In genomic region chr5:14896091-14896490, GRCh38 we compare ENCODE assay signal across 29 cellular contexts.
"Had no signal": no experiment of that assay in that cellular context is flagged by ENCODE, and none has a peak within 500 bp of the region (broad histone marks: within the 10 kb centered on the region; RNA-seq: fewer than 3 reads in every experiment).

No MANE protein-coding gene starts in this region.

- ATAC-seq: pancreas; right cardiac atrium; stimulated activated memory B cell treated with anti-CD40 and anti-IgM and Interleukin-4, amounts not matched to agents 10 μg/mL and 1 μg/mL and 100 μg/mL, for 72 hours; stimulated activated naive CD8-positive, alpha-beta T cell treated with anti-CD3 and anti-CD28 coated beads, Interleukin-15, amount 100 ng/mL, for 72 hours had no signal

- H3K4me3 ChIP-seq: left ventricle myocardium inferior, lung, pancreas, prostate gland, sigmoid colon, smooth muscle cell, tibial nerve, upper lobe of left lung, vagina had no signal

- H3K9me3 Mint-ChIP-seq: immature natural killer cell; mesothelial cell of epicardium; naive thymus-derived CD8-positive, alpha-beta T cell; nephron; neural crest cell; stimulated activated memory B cell treated with anti-CD40 and anti-IgM and Interleukin-4, amounts not matched to agents 10 μg/mL and 1 μg/mL and 100 μg/mL, for 72 hours; stimulated activated naive CD8-positive, alpha-beta T cell treated with anti-CD3 and anti-CD28 coated beads, Interleukin-15, amount 100 ng/mL, for 72 hours had no signal

- H3K27me3 ChIP-seq: pancreas, sigmoid colon, tibial nerve, upper lobe of left lung, vagina had no signal

- H3K27me3 Mint-ChIP-seq: stimulated activated memory B cell treated with anti-CD40 and anti-IgM and Interleukin-4, amounts not matched to agents 10 μg/mL and 1 μg/mL and 100 μg/mL, for 72 hours had no signal

- DNase-seq: hypothalamus; immature natural killer cell; kidney; left ventricle myocardium inferior; mesendoderm; naive thymus-derived CD8-positive, alpha-beta T cell; nucleus accumbens; pancreas; posterior cingulate gyrus; retina; right cardiac atrium; sigmoid colon; stimulated activated CD4-positive, alpha-beta T cell treated with anti-CD3 and anti-CD28 coated beads, Interleukin-1b, Interleukin-23, amount 100 ng/mL, for 48 hours; stimulated activated CD4-positive, alpha-beta T cell treated with anti-CD3 and anti-CD28 coated beads, Interleukin-2, amount 100 ng/mL, for 48 hours; stimulated activated CD4-positive, alpha-beta T cell treated with anti-CD3 and anti-CD28 coated beads, Interleukin-4, amount 100 ng/mL, for 4 hours; stimulated activated CD8-positive, alpha-beta memory T cell treated with anti-CD3 and anti-CD28 coated beads, Interleukin-4, amount 100 ng/mL, for 48 hours; stimulated activated naive CD4-positive, alpha-beta T cell treated with Interleukin-2 at 50 U/mL for 16 hours; stimulated activated naive CD8-positive, alpha-beta T cell treated with anti-CD3 and anti-CD28 coated beads, Interleukin-15, amount 100 ng/mL, for 72 hours; substantia nigra; upper lobe of left lung had no signal

- H3K4me3 Mint-ChIP-seq: immature natural killer cell; mesothelial cell of epicardium; naive thymus-derived CD8-positive, alpha-beta T cell; nephron; neural crest cell; stimulated activated memory B cell treated with anti-CD40 and anti-IgM and Interleukin-4, amounts not matched to agents 10 μg/mL and 1 μg/mL and 100 μg/mL, for 72 hours; stimulated activated naive CD8-positive, alpha-beta T cell treated with anti-CD3 and anti-CD28 coated beads, Interleukin-15, amount 100 ng/mL, for 72 hours had no signal

- H3K27ac Mint-ChIP-seq: immature natural killer cell; mesothelial cell of epicardium; nephron; stimulated activated memory B cell treated with anti-CD40 and anti-IgM and Interleukin-4, amounts not matched to agents 10 μg/mL and 1 μg/mL and 100 μg/mL, for 72 hours had no signal

- H3K36me3 Mint-ChIP-seq: mesothelial cell of epicardium; naive thymus-derived CD8-positive, alpha-beta T cell; stimulated activated memory B cell treated with anti-CD40 and anti-IgM and Interleukin-4, amounts not matched to agents 10 μg/mL and 1 μg/mL and 100 μg/mL, for 72 hours had no signal

- H3K4me1 ChIP-seq: pancreas, prostate gland, vagina had no signal

- H3K9me3 ChIP-seq: left ventricle myocardium inferior, pancreas, prostate gland, sigmoid colon, tibial nerve, upper lobe of left lung, vagina had no signal

- H3K27ac ChIP-seq: left ventricle myocardium inferior, pancreas, prostate gland, sigmoid colon, tibial nerve, upper lobe of left lung, vagina had no signal

- H3K4me2 ChIP-seq: smooth muscle cell had no signal

- H3K4me1 Mint-ChIP-seq: immature natural killer cell; neural crest cell; stimulated activated memory B cell treated with anti-CD40 and anti-IgM and Interleukin-4, amounts not matched to agents 10 μg/mL and 1 μg/mL and 100 μg/mL, for 72 hours; stimulated activated naive CD8-positive, alpha-beta T cell treated with anti-CD3 and anti-CD28 coated beads, Interleukin-15, amount 100 ng/mL, for 72 hours had no signal

- H3K36me3 ChIP-seq: left ventricle myocardium inferior, pancreas, prostate gland, sigmoid colon, tibial nerve, upper lobe of left lung, vagina had no signal
